1 cellular context compared by ENCODE assay signal in the genomic region with DNA sequence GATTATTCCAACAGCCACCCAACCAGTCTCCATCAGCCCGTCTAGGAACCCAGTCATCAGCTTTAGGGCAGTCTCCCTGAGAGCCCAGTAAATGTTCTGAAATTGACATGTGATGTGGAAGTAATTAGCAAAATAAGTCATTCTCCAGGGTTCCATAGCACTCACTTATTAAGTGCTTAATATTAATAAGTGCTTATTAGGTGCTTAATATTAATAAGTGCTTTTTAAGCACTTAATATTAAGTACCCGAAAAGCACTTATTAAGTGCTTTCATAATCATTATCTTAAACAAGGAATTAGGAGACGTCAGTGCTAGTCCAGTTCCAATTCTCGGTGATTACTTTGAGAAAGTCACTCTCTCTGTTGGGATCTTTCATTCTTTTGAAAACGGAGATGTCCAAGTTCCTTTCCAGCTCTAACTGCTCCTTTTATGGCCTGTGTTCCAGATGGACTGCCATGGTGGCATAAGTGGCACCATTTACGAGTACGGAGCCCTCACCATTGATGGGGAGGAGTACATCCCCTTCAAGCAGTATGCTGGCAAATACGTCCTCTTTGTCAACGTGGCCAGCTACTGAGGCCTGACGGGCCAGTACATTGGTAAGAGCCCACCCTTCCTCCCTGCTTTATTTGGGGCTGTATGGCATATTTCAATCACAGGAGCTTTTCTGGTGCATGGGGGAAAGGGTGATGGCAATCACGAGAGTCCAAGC.
TF ChIP-seq lines count a peak whose summit lies in the region.

No MANE protein-coding gene starts in this region.

TF ChIP-seq in HepG2, 621 proteins besides CTCF, POLR2A, EP300 and RAD21:
- peak; percentile 94; the same call in 1 of the 2 replicates for TF ChIP-seq SATB2 (CRISPR knock-in tag; IDR thresholded peaks at IDR 0.05)
- TF ChIP-seq, protein P1, sequence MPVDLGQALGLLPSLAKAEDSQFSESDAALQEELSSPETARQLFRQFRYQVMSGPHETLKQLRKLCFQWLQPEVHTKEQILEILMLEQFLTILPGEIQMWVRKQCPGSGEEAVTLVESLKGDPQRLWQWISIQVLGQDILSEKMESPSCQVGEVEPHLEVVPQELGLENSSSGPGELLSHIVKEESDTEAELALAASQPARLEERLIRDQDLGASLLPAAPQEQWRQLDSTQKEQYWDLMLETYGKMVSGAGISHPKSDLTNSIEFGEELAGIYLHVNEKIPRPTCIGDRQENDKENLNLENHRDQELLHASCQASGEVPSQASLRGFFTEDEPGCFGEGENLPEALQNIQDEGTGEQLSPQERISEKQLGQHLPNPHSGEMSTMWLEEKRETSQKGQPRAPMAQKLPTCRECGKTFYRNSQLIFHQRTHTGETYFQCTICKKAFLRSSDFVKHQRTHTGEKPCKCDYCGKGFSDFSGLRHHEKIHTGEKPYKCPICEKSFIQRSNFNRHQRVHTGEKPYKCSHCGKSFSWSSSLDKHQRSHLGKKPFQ (CRISPR knock-in tag; IDR thresholded peaks at IDR 0.05; ENCODE audit: insufficient replicate concordance) = no peak
- TF ChIP-seq PRPF4 (IDR thresholded peaks at IDR 0.05; ENCODE audit: low read depth, low read length, poor library complexity, severe bottlenecking) = no peak
